Comparison of ENCODE assay signal across 11 cellular contexts in genomic region chr6:136787726-136788068, GRCh38. TPM values are rescaled to one million over a fixed set of nuclear protein-coding genes. Genes with fewer than 3 reads are reported as not detected.
DNase-seq lines count a peak whose midpoint lies in the region; ATAC-seq and TF ChIP-seq lines count a peak whose summit lies in the region.
"Had no signal": no experiment of that assay in that cellular context is flagged by ENCODE, and none has a peak within 500 bp of the region (broad histone marks: within the 10 kb centered on the region; RNA-seq: fewer than 3 reads in every experiment).

No MANE protein-coding gene starts in this region.

- H3K4me1 Mint-ChIP-seq in T-cell, result peaks cover 75 to 79% (median 76%) of the 10 kb centered on the region in 3 donors
- peaks cover 57 to 59% of the 10 kb centered on the region in 2 donors for H3K4me1 Mint-ChIP-seq in effector memory CD8-positive, alpha-beta T cell (ENCODE audit: low read depth in 2 of 2)
- H3K4me1 Mint-ChIP-seq in stimulated activated memory B cell treated with anti-CD40 and anti-IgM and Interleukin-4, amounts not matched to agents 10 μg/mL and 1 μg/mL and 100 μg/mL, for 72 hours, result peaks cover 72% of the 10 kb centered on the region

- peaks cover 33% of the 10 kb centered on the region for H3K4me1 ChIP-seq in GM23248 (ENCODE audit: insufficient read depth)

- no peaks in the 10 kb centered on the region for H3K36me3 ChIP-seq in GM23248 (ENCODE audit: low read depth)
- H3K36me3 ChIP-seq: sigmoid colon had no signal

- peak overlapping the region; percentile 39 to 97 (median 73) for H3K4me3 Mint-ChIP-seq in T-cell
- peak overlapping the region; percentile 95 to 98 for H3K4me3 Mint-ChIP-seq in effector memory CD8-positive, alpha-beta T cell
- no peak overlapping the region for H3K4me3 Mint-ChIP-seq in stimulated activated memory B cell treated with anti-CD40 and anti-IgM and Interleukin-4, amounts not matched to agents 10 μg/mL and 1 μg/mL and 100 μg/mL, for 72 hours

- no peak overlapping the region for H2AFZ ChIP-seq in GM23248

- no peaks in the 10 kb centered on the region for H3K9me3 ChIP-seq in GM23248 (ENCODE audit: low read depth)
- H3K9me3 ChIP-seq: sigmoid colon had no signal

- H3K4me3 ChIP-seq in GM23248, result peak overlapping the region; percentile 47
- H3K4me3 ChIP-seq in foreskin fibroblast (ENCODE audit: low read depth in 1 of 2, low read length in 2 of 2), result peak overlapping the region in 1 of 2 donors; percentile 14
- H3K4me3 ChIP-seq: sigmoid colon had no signal

- H3K4me2 ChIP-seq in GM23248 (ENCODE audit: unreplicated experiment), result peak overlapping the region; percentile 75

- no peak for ATAC-seq in T-cell (replicated peaks in 1 of 4)
- ATAC-seq in effector memory CD8-positive, alpha-beta T cell (replicated peaks), result no peak
- no peak for ATAC-seq in stimulated activated memory B cell treated with anti-CD40 and anti-IgM and Interleukin-4, amounts not matched to agents 10 μg/mL and 1 μg/mL and 100 μg/mL, for 72 hours

- TF ChIP-seq CTCF in foreskin fibroblast (IDR thresholded peaks at IDR 0.05; ENCODE audit: low read depth, low read length), result no peak

- CTCF ChIA-PET in T-cell (lab: Charles Lee), result interaction anchor here (0.9 to 8.4 kb wide), 4 partner anchors 19 to 143 kb away, joined by 3 to 320 read pairs (median 56); no protein-coding TSS in a partner anchor

- peaks cover 22% of the 10 kb centered on the region; the same call in 1 of the 2 replicates for H3K79me2 ChIP-seq in GM23248 (ENCODE audit: insufficient read depth)

- DNase-seq in GM23248, result no peak
- DNase-seq in T-cell, result no peak
- DNase-seq in effector memory CD8-positive, alpha-beta T cell, result no peak
- DNase-seq in foreskin fibroblast, result no peak
- no peak for DNase-seq in retina
- DNase-seq in GM19238 (ENCODE audit: insufficient read length, low spot score), result no peak
- DNase-seq: activated CD4-positive, alpha-beta T cell treated with anti-CD3 and anti-CD28 coated beads, Interleukin-2, amount 50 U/mL, for 48 hours; NCI-H446 treated with DMSO at 0.1 percent for 48 hours; SHP77 treated with DMSO at 0.1 percent for 48 hours; sigmoid colon had no signal

- in situ Hi-C loops in GM23248 (cut with MboI), result loop anchor here (10.0 kb wide), 1 partner anchor 143 kb away; no protein-coding TSS in a partner anchor

- H3K9me2 ChIP-seq in GM23248 (ENCODE audit: insufficient read depth), result no peaks in the 10 kb centered on the region

- peaks cover 10% of the 10 kb centered on the region for H3K36me3 Mint-ChIP-seq in T-cell
- peaks cover 40% of the 10 kb centered on the region for H3K36me3 Mint-ChIP-seq in effector memory CD8-positive, alpha-beta T cell (ENCODE audit: insufficient read depth)
- peaks cover 26% of the 10 kb centered on the region for H3K36me3 Mint-ChIP-seq in stimulated activated memory B cell treated with anti-CD40 and anti-IgM and Interleukin-4, amounts not matched to agents 10 μg/mL and 1 μg/mL and 100 μg/mL, for 72 hours

- no peaks in the 10 kb centered on the region for H4K20me1 ChIP-seq in GM23248 (ENCODE audit: insufficient read depth)

- H3F3A ChIP-seq in GM23248 (ENCODE audit: insufficient read depth), result peaks cover 41% of the 10 kb centered on the region

- no peaks in the 10 kb centered on the region for H3K27me3 Mint-ChIP-seq in T-cell
- no peaks in the 10 kb centered on the region for H3K27me3 Mint-ChIP-seq in effector memory CD8-positive, alpha-beta T cell
- H3K27me3 Mint-ChIP-seq in stimulated activated memory B cell treated with anti-CD40 and anti-IgM and Interleukin-4, amounts not matched to agents 10 μg/mL and 1 μg/mL and 100 μg/mL, for 72 hours, result no peaks in the 10 kb centered on the region

- H3K9ac ChIP-seq in GM23248, result no peak overlapping the region; the same call in 1 of the 2 replicates

- peak overlapping the region; percentile 63 for H3K27ac ChIP-seq in GM23248

- POLR2A ChIA-PET in T-cell (lab: Charles Lee), result interaction anchor here in 1 of 2 donors (0.8 to 1.9 kb wide), 2 partner anchors 22 to 28 kb away, joined by 5 to 10 read pairs; no protein-coding TSS in a partner anchor

- H3K27me3 ChIP-seq in GM23248 (replicated peaks; ENCODE audit: insufficient read depth), result no peaks in the 10 kb centered on the region
- H3K27me3 ChIP-seq: sigmoid colon had no signal

- WGBS in GM23248 (ENCODE audit: low coverage in 1 of 2, low lambda C conversion rate in 2 of 2, missing lambda C conversion rate in 2 of 2), 2 experiments, result 38 to 40% methylated on average over 4 of the region's 4 CpGs

- H3K9me3 Mint-ChIP-seq in T-cell, result no peaks in the 10 kb centered on the region
- no peaks in the 10 kb centered on the region for H3K9me3 Mint-ChIP-seq in effector memory CD8-positive, alpha-beta T cell
- H3K9me3 Mint-ChIP-seq in stimulated activated memory B cell treated with anti-CD40 and anti-IgM and Interleukin-4, amounts not matched to agents 10 μg/mL and 1 μg/mL and 100 μg/mL, for 72 hours, result no peaks in the 10 kb centered on the region

- H3K27ac Mint-ChIP-seq in T-cell, result peak overlapping the region; percentile 92 to 93
- H3K27ac Mint-ChIP-seq in effector memory CD8-positive, alpha-beta T cell, result peak overlapping the region; percentile 84 to 99
- H3K27ac Mint-ChIP-seq in stimulated activated memory B cell treated with anti-CD40 and anti-IgM and Interleukin-4, amounts not matched to agents 10 μg/mL and 1 μg/mL and 100 μg/mL, for 72 hours, result peak overlapping the region; percentile 30

RNA-seq across cellular contexts. Expression of gene MAP3K5, which starts 4.6 kb away (rescaled TPM):
- total RNA-seq in GM23248 (2014; rRNA removed; shearing (Covaris generic)), result 3.3 and 4.1 TPM in 2 replicates
- polyA plus RNA-seq in GM23248 (2016; fragmentation: Nextera tagmentation; extraction: Ambion mirVana), result 1.1 and 1.4 TPM in 2 replicates
- total RNA-seq in T-cell, result 10 to 100 TPM; 17.8 to 29.2 (median 20.6) TPM

RNA-seq across cellular contexts. Expression of gene PEX7, which starts 34.7 kb away (rescaled TPM):
- 6.2 and 11.0 TPM in 2 replicates for total RNA-seq in GM23248 (2014; rRNA removed; shearing (Covaris generic))
- polyA plus RNA-seq in GM23248 (2016; fragmentation: Nextera tagmentation; extraction: Ambion mirVana), result 9.4 and 10.7 TPM in 2 replicates
- 1 to 10 TPM; 4.3 to 5.5 (median 4.9) TPM for total RNA-seq in T-cell

Comparison
In these comparisons a context has a peak if more than half of its experiments do, and no peak if none do; other contexts are left out.
1. H3K27ac Mint-ChIP-seq: peak in every context shown above with its lines; median percentile 92 in T-cell; 92 in effector memory CD8-positive, alpha-beta T cell; 30 in stimulated activated memory B cell treated with anti-CD40 and anti-IgM and Interleukin-4, amounts not matched to agents 10 μg/mL and 1 μg/mL and 100 μg/mL, for 72 hours.